In the genomic region with DNA sequence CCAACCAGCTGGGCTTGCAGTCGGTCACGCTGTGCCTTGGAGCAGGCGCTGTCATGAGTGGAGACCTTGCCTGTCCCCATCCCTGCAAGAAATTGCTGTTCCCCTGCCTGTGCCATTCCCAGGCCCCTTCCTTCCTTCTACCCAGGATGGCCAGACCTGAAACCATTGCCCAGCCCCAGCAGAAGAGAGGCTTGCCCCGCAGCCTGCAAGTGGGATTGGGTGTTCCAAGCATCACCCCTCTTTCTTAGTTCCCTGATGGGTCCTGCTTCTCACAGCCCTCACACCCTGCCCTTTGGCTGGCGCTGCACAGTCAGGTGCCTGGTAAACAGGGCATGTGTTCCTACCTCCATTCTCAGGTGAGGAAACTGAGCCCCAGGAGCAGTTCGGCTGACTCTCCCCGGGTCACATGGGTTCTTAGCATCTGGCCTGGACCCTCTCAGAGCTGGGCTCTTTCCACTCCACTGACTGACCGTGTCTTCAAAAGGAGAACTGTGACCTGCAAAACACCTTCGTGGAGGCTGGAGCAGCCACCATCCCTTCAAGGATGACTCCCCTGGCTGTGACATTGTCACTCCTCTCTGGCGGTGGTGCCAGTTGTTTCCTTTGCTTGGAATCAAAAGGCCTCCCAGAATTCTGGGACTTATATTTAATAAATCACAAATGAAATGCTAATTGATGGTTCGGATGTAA, we compare ENCODE assay signal across 13 cellular contexts.
"Had no signal": no experiment of that assay in that cellular context is flagged by ENCODE, and none has a peak within 500 bp of the region (broad histone marks: within the 10 kb centered on the region; RNA-seq: fewer than 3 reads in every experiment).

No MANE protein-coding gene starts in this region.

- H3K27me3 ChIP-seq: adrenal gland, tibial nerve had no signal

- H3K27ac ChIP-seq: adrenal gland, psoas muscle, tibial nerve had no signal

- H3K4me1 ChIP-seq: adrenal gland had no signal

- DNase-seq: activated CD4-positive, alpha-beta T cell treated with anti-CD3 and anti-CD28 coated beads, Interleukin-2, amount 10 ng/mL, durations not matched to agents 24 days and 14 days; activated naive CD4-positive, alpha-beta T cell treated with anti-CD3 and anti-CD28 coated beads, Interleukin-2, amount 50 U/mL, for 16 hours; activated T-cell treated with anti-CD3 and anti-CD28 coated beads for 4 hours; adrenal gland; effector memory CD4-positive, alpha-beta T cell; left cardiac atrium; naive thymus-derived CD8-positive, alpha-beta T cell; occipital lobe; psoas muscle; stimulated activated CD4-positive, alpha-beta T cell treated with anti-CD3 and anti-CD28 coated beads, Interleukin-4, amount 100 ng/mL, for 1 hour; stimulated activated CD8-positive, alpha-beta memory T cell treated with anti-CD3 and anti-CD28 coated beads, Interleukin-4, amount 100 ng/mL, for 48 hours had no signal

- H3K4me3 ChIP-seq: adrenal gland, psoas muscle, tibial nerve had no signal

- ATAC-seq: left cardiac atrium; naive thymus-derived CD8-positive, alpha-beta T cell; psoas muscle; WTC11 had no signal

- H3K9me3 ChIP-seq: adrenal gland, psoas muscle, tibial nerve had no signal

- H3K36me3 ChIP-seq: adrenal gland, tibial nerve had no signal
